Comparison of ENCODE assay signal across 8 cellular contexts in the genomic region with DNA sequence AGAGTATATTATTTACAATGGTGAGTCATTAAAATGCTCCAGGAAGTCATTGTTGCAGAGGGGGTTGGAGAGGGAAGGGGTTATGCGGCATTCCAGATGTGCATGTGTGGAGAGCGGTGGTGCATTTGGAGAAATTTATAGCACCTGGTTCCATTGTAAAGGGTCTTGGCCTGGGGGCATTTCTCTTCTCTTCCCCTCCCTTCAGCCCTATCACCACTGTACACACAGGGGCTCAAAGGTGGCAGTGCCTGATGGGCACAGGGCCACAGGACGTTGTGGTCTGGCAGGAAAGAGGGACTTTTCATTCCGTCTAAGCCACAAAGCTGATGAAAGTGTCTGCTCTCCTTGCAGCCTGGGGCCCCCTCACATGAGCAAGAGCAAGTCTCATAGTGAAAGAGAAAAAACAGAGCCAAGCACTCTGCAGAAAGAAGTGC.
A peak's percentile ranks its signal among the peaks of the same experiment; 100 is the strongest.
DNase-seq lines count a peak whose midpoint lies in the region; ATAC-seq, FAIRE-seq and TF ChIP-seq lines count a peak whose summit lies in the region.

No MANE protein-coding gene starts in this region.

- H3K4me3 ChIP-seq in astrocyte (ENCODE audit: insufficient read depth, low read depth, low read length) (no peak overlapping the region), mucosa of descending colon (no peak overlapping the region)

- no peaks in the 10 kb centered on the region for H3K36me3 Mint-ChIP-seq in astrocyte (ENCODE audit: low read depth, unreplicated experiment)

- H3K79me2 ChIP-seq in astrocyte (ENCODE audit: insufficient read depth, low read length) = no peaks in the 10 kb centered on the region

- peak overlapping the region; percentile 92 for H3K27ac Mint-ChIP-seq in astrocyte (ENCODE audit: unreplicated experiment)

- H3K4me3 Mint-ChIP-seq in astrocyte (ENCODE audit: unreplicated experiment) = peak overlapping the region; percentile 8

- TF ChIP-seq CTCF in astrocyte (IDR thresholded peaks at IDR 0.05; ENCODE audit: insufficient read depth, low read depth, low read length) = no peak
- TF ChIP-seq CTCF in mucosa of descending colon (IDR thresholded peaks at IDR 0.05) = no peak

- H2AFZ ChIP-seq in astrocyte (ENCODE audit: low read depth, low read length) = peak overlapping the region; percentile 2

- H3K27ac ChIP-seq in astrocyte (ENCODE audit: low read depth, low read length) = no peak overlapping the region

- ATAC-seq in GM19328 (IDR thresholded peaks at IDR 0.05; ENCODE audit: unreplicated experiment) (peak; percentile 46), HG03139 (IDR thresholded peaks at IDR 0.05; ENCODE audit: unreplicated experiment) (peak; percentile 60), mucosa of descending colon (no peak)

- H3K4me1 Mint-ChIP-seq in astrocyte (ENCODE audit: low read depth, unreplicated experiment) = peaks cover 29% of the 10 kb centered on the region

- FAIRE-seq in astrocyte (lab: Jason Lieb, UNC) = no peak
- FAIRE-seq in frontal cortex (lab: Jason Lieb, UNC) = no peak

- H3K9ac ChIP-seq in astrocyte (ENCODE audit: low read length) = no peak overlapping the region

- H3K36me3 ChIP-seq in astrocyte (ENCODE audit: insufficient read depth, low read length) (no peaks in the 10 kb centered on the region), mucosa of descending colon (ENCODE audit: low read depth) (no peaks in the 10 kb centered on the region)

- H3K4me1 ChIP-seq in astrocyte (ENCODE audit: insufficient read depth, low read length) = peaks cover 15% of the 10 kb centered on the region
- no peaks in the 10 kb centered on the region for H3K4me1 ChIP-seq in mucosa of descending colon (ENCODE audit: low read depth)

- in situ Hi-C loops in KBM-7 (cut with MboI; ENCODE audit: low pct_unique_long_range_greater_than_20kb, low sequenced_read_pairs) = no loop called here

- H3K9me3 ChIP-seq in astrocyte (ENCODE audit: insufficient read depth, low read depth, low read length) = no peaks in the 10 kb centered on the region
- no peaks in the 10 kb centered on the region for H3K9me3 ChIP-seq in mucosa of descending colon

- H3K9me3 Mint-ChIP-seq in astrocyte (ENCODE audit: unreplicated experiment) = no peaks in the 10 kb centered on the region

- no peaks in the 10 kb centered on the region for H4K20me1 ChIP-seq in astrocyte (ENCODE audit: insufficient read depth, low read length)

- intact Hi-C loops in mucosa of descending colon (cut with DNase I, micrococcal nuclease) = no loop called here

- DNase-seq in CMK (ENCODE audit: low read depth) (peak; percentile 96), astrocyte (ENCODE audit: low read depth) (peak; percentile 57), AML-193 (lab: John Stamatoyannopoulos, UW) (no peak), KBM-7 (no peak), frontal cortex (ENCODE audit: low spot score in 2 of 2) (no peak), mucosa of descending colon (no peak)

- H3K4me2 ChIP-seq in astrocyte (ENCODE audit: low read length) = peak overlapping the region; percentile 70

- no peaks in the 10 kb centered on the region for H3K27me3 ChIP-seq in astrocyte (ENCODE audit: insufficient read depth, low read length)

- no peaks in the 10 kb centered on the region for H3K27me3 Mint-ChIP-seq in astrocyte (ENCODE audit: low read depth, unreplicated experiment)

Comparison
In these comparisons a context has a peak if more than half of its experiments do, and no peak if none do; other contexts are left out.
1. DNase-seq: peak in CMK (single experiment) and astrocyte (single experiment); none in AML-193 (0 of 2), KBM-7 (single experiment), frontal cortex (0 of 2) and mucosa of descending colon (0 of 3).